Comparison of ENCODE assay signal across 24 cellular contexts in genomic region chr6:46186583-46186982, GRCh38. TPM values are rescaled to one million over a fixed set of nuclear protein-coding genes. Genes with fewer than 3 reads are reported as not detected.
"Had no signal": no experiment of that assay in that cellular context is flagged by ENCODE, and none has a peak within 500 bp of the region (broad histone marks: within the 10 kb centered on the region; RNA-seq: fewer than 3 reads in every experiment).

No MANE protein-coding gene starts in this region.

- H3K9me3 Mint-ChIP-seq: activated CD4-positive, alpha-beta memory T cell treated with anti-CD3 and anti-CD28 coated beads for 36 hours; activated naive CD4-positive, alpha-beta T cell treated with anti-CD3 and anti-CD28 coated beads for 36 hours; activated naive CD8-positive, alpha-beta T cell treated with anti-CD3 and anti-CD28 coated beads, Interleukin-2, amount 10 ng/mL, durations not matched to agents 7 days and 5 days; endodermal cell; naive B cell; neural crest cell had no signal

- H3K27ac ChIP-seq: foreskin keratinocyte, lower lobe of right lung, spleen, thyroid gland had no signal

- H3K4me3 Mint-ChIP-seq: activated CD4-positive, alpha-beta memory T cell treated with anti-CD3 and anti-CD28 coated beads for 36 hours; activated naive CD4-positive, alpha-beta T cell treated with anti-CD3 and anti-CD28 coated beads for 36 hours; activated naive CD8-positive, alpha-beta T cell treated with anti-CD3 and anti-CD28 coated beads, Interleukin-2, amount 10 ng/mL, durations not matched to agents 7 days and 5 days; endodermal cell; naive B cell; neural crest cell; T-helper 17 cell had no signal

- DNase-seq: activated CD4-positive, alpha-beta memory T cell treated with anti-CD3 and anti-CD28 coated beads for 36 hours; activated CD4-positive, alpha-beta T cell treated with anti-CD3 and anti-CD28 coated beads for 4 hours; activated CD4-positive, CD25-positive, alpha-beta regulatory T cell; activated naive CD4-positive, alpha-beta T cell treated with anti-CD3 and anti-CD28 coated beads for 36 hours; activated naive CD8-positive, alpha-beta T cell treated with anti-CD3 and anti-CD28 coated beads, Interleukin-2, amount 10 ng/mL, durations not matched to agents 7 days and 5 days; activated T-cell treated with anti-CD3 and anti-CD28 coated beads, Interleukin-2, amount 50 U/mL, for 48 hours; amniotic stem cell; cerebellar nuclear complex; cortex of kidney; endodermal cell; foreskin keratinocyte; left colon; lower lobe of right lung; mesendoderm; naive B cell; spleen; stimulated activated CD4-positive, alpha-beta T cell treated with anti-CD3 and anti-CD28 coated beads, Interleukin-4, amount 100 ng/mL, for 4 hours; stimulated activated naive CD8-positive, alpha-beta T cell treated with anti-CD3 and anti-CD28 coated beads, Interleukin-15, Interleukin-2, amounts not matched to agents 100 U/mL and 50 U/mL, for 24 hours; substantia nigra; T-helper 17 cell; thyroid gland had no signal

- H3K27ac Mint-ChIP-seq: activated CD4-positive, alpha-beta memory T cell treated with anti-CD3 and anti-CD28 coated beads for 36 hours; activated naive CD4-positive, alpha-beta T cell treated with anti-CD3 and anti-CD28 coated beads for 36 hours; activated naive CD8-positive, alpha-beta T cell treated with anti-CD3 and anti-CD28 coated beads, Interleukin-2, amount 10 ng/mL, durations not matched to agents 7 days and 5 days; endodermal cell; naive B cell; T-helper 17 cell had no signal

- ATAC-seq: foreskin keratinocyte; left colon; lower lobe of right lung; sciatic nerve; stimulated activated naive CD8-positive, alpha-beta T cell treated with anti-CD3 and anti-CD28 coated beads, Interleukin-15, Interleukin-2, amounts not matched to agents 100 U/mL and 50 U/mL, for 24 hours; T-helper 17 cell had no signal

- H3K36me3 Mint-ChIP-seq: activated CD4-positive, alpha-beta memory T cell treated with anti-CD3 and anti-CD28 coated beads for 36 hours; activated naive CD8-positive, alpha-beta T cell treated with anti-CD3 and anti-CD28 coated beads, Interleukin-2, amount 10 ng/mL, durations not matched to agents 7 days and 5 days; naive B cell had no signal

- H3K4me1 Mint-ChIP-seq: activated naive CD8-positive, alpha-beta T cell treated with anti-CD3 and anti-CD28 coated beads, Interleukin-2, amount 10 ng/mL, durations not matched to agents 7 days and 5 days; endodermal cell; naive B cell; neural crest cell; T-helper 17 cell had no signal

RNA-seq across cellular contexts. Expression of gene ENPP5, which starts 15.8 kb away (rescaled TPM):
- total RNA-seq: glomerular endothelial cell had no signal
